Comparison of ENCODE assay signal across 8 cellular contexts in genomic region chr3:69084668-69085542, GRCh38. TPM values are rescaled to one million over a fixed set of nuclear protein-coding genes. Genes with fewer than 3 reads are reported as not detected.
DNase-seq lines count a peak whose midpoint lies in the region; ATAC-seq and TF ChIP-seq lines count a peak whose summit lies in the region.

A gene with protein sequence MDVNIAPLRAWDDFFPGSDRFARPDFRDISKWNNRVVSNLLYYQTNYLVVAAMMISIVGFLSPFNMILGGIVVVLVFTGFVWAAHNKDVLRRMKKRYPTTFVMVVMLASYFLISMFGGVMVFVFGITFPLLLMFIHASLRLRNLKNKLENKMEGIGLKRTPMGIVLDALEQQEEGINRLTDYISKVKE (plus strand): TSS chr3:69084937. CDS start chr3:69085048, 111 bp downstream.

- H3K9me3 ChIP-seq in Caco-2 (no peaks in the 10 kb centered on the region), HUES48 (ENCODE audit: control insufficient read depth, insufficient read depth, low read length) (no peaks in the 10 kb centered on the region), mucosa of descending colon (no peaks in the 10 kb centered on the region)

- no peak for TF ChIP-seq CTCF in Caco-2 (IDR thresholded peaks at IDR 0.05; ENCODE audit: insufficient read depth in 1 of 2, low read depth in 1 of 2, low read length in 1 of 2, severe bottlenecking in 1 of 2, unreplicated experiment in 1 of 2)
- TF ChIP-seq CTCF in epithelial cell of esophagus (IDR thresholded peaks at IDR 0.05; ENCODE audit: insufficient read depth, low read depth, low read length, missing control alignments): no peak
- no peak for TF ChIP-seq CTCF in mucosa of descending colon (IDR thresholded peaks at IDR 0.05)

- H3K4me3 ChIP-seq in Caco-2 (ENCODE audit: low read depth, low read length) (peak within 1 kb of the TSS; percentile 92), HUES48 (ENCODE audit: low read depth, low read length) (peak within 1 kb of the TSS; percentile 84), epithelial cell of esophagus (ENCODE audit: low read length) (peak within 1 kb of the TSS; percentile 94), mucosa of descending colon (peak within 1 kb of the TSS; percentile 76)

- CTCF ChIA-PET in Caco-2 (lab: Charles Lee): no interaction called here

- DNase-seq in Caco-2 (peak; percentile 90 to 92), OCI-M1 (lab: John Stamatoyannopoulos, UW) (peak; percentile 95), activated T-cell treated with anti-CD3 and anti-CD28 coated beads for 24 hours (ENCODE audit: low read depth) (peak; percentile 86), epithelial cell of esophagus (ENCODE audit: low read depth) (peak; percentile 93), mucosa of descending colon (peak; percentile 95 to 97 (median 95))
- peak; percentile 84 for DNase-seq in stimulated activated CD8-positive, alpha-beta memory T cell treated with anti-CD3 and anti-CD28 coated beads, Interleukin-4, amount 100 ng/mL, for 24 hours (ENCODE audit: low read depth)

- H3K4me3 Mint-ChIP-seq in Caco-2 (ENCODE audit: unreplicated experiment): peak within 1 kb of the TSS; percentile 85

- ATAC-seq in GM21381 (IDR thresholded peaks at IDR 0.05; ENCODE audit: unreplicated experiment) (peak; percentile 48), mucosa of descending colon (peak; percentile 78)

- intact Hi-C loops in Caco-2 (cut with micrococcal nuclease; ENCODE audit: unreplicated experiment): no loop called here
- intact Hi-C loops in mucosa of descending colon (cut with DNase I, micrococcal nuclease): no loop called here

- H3K4me1 ChIP-seq in Caco-2 (peaks cover 10% of the 10 kb centered on the region), HUES48 (ENCODE audit: control insufficient read depth, insufficient read depth, low read length) (peaks cover 26% of the 10 kb centered on the region), mucosa of descending colon (ENCODE audit: low read depth) (peaks cover 45% of the 10 kb centered on the region)

- peak within 1 kb of the TSS; percentile 39 for H3K9ac ChIP-seq in HUES48 (ENCODE audit: low read depth, low read length)

- H3K36me3 ChIP-seq in Caco-2 (ENCODE audit: control insufficient read depth, insufficient read depth, low read length): no peaks in the 10 kb centered on the region
- no peaks in the 10 kb centered on the region for H3K36me3 ChIP-seq in HUES48 (ENCODE audit: control insufficient read depth, insufficient read depth, low read length)
- no peaks in the 10 kb centered on the region for H3K36me3 ChIP-seq in mucosa of descending colon (ENCODE audit: low read depth)

- TSS peak; percentile 29 for BruUV-seq in Caco-2 (replicated peaks; lab: Mats Ljungman, UMichigan)

- no peaks in the 10 kb centered on the region for H3K27me3 ChIP-seq in Caco-2 (replicated peaks; ENCODE audit: control insufficient read depth, insufficient read depth, low read length)
- H3K27me3 ChIP-seq in HUES48 (ENCODE audit: control insufficient read depth, insufficient read depth, low read length): no peaks in the 10 kb centered on the region

- no peaks in the 10 kb centered on the region for H3K9me3 Mint-ChIP-seq in Caco-2 (ENCODE audit: unreplicated experiment)

- H3K36me3 Mint-ChIP-seq in Caco-2 (ENCODE audit: insufficient read depth, unreplicated experiment): no peaks in the 10 kb centered on the region

- POLR2A ChIA-PET in Caco-2 (lab: Charles Lee): interaction anchor here (0.6 kb wide), 1 partner anchor 1102 kb away, joined by 3 read pairs; no protein-coding TSS in a partner anchor

- no peaks in the 10 kb centered on the region for H3K27me3 Mint-ChIP-seq in Caco-2 (ENCODE audit: insufficient read depth, unreplicated experiment)

- H3K27ac ChIP-seq in HUES48 (ENCODE audit: low read depth, low read length): peak within 1 kb of the TSS; percentile 36

- H3K27ac Mint-ChIP-seq in Caco-2 (ENCODE audit: unreplicated experiment): peak within 1 kb of the TSS; percentile 57

- peaks cover 25% of the 10 kb centered on the region for H3K4me1 Mint-ChIP-seq in Caco-2 (ENCODE audit: low read depth, unreplicated experiment)

RNA-seq across cellular contexts. Expression of the gene that starts here (rescaled TPM):
- total RNA-seq in Caco-2 (2022) (31.2 and 32.1 TPM in 2 replicates), mucosa of descending colon (100 to 1,000 TPM; 111 to 129 (median 119) TPM)

Comparison
In these comparisons a context has a peak if more than half of its experiments do, and no peak if none do; other contexts are left out.
1. Peak in every context shown above with its lines: DNase-seq, ATAC-seq, H3K4me3 ChIP-seq and H3K27ac ChIP-seq.